16 cellular contexts compared by ENCODE assay signal in the genomic region with DNA sequence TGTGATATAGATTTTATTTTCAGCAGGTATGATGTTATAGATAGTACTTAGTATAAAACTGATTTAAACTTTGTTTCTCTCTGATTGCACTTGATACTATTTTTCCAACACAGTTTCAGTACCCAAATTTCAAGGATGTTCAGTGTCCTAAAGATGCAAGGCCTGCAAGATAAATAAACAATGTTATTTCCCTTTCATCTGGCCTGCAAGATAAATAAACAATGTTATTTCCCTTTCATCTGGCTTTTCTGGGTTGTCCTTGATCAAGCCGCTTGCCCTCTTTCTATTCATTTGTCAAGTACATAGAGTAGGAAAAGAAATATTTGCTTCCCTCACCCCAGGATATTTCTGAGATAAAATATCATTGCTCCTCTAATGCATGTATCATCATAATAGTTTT.
DNase-seq lines count a peak whose midpoint lies in the region; ATAC-seq, FAIRE-seq and TF ChIP-seq lines count a peak whose summit lies in the region.
"Had no signal": no experiment of that assay in that cellular context is flagged by ENCODE, and none has a peak within 500 bp of the region (broad histone marks: within the 10 kb centered on the region; RNA-seq: fewer than 3 reads in every experiment).

No MANE protein-coding gene starts in this region.

- CTCF ChIA-PET in WTC11 (lab: Charles Lee): no interaction called here

- POLR2A ChIA-PET in WTC11 (lab: Charles Lee): no interaction called here

- peak; percentile 41 for FAIRE-seq in H54 (lab: Jason Lieb, UNC)
- FAIRE-seq: A204.1, GM12878, GM18507, K562 had no signal

- ATAC-seq in WTC11 (no peak), GM18867 (IDR thresholded peaks at IDR 0.05; ENCODE audit: unreplicated experiment) (no peak)
- ATAC-seq: GM12878, K562 had no signal

- peaks cover 28% of the 10 kb centered on the region for H3K4me1 Mint-ChIP-seq in WTC11
- H3K4me1 Mint-ChIP-seq: B cell had no signal

- no peak for TF ChIP-seq POLR2A in H54 (IDR thresholded peaks at IDR 0.05; ENCODE audit: low read depth, low read length)

- no peak for TF ChIP-seq CTCF in WTC11 (IDR thresholded peaks at IDR 0.05)

- no peaks in the 10 kb centered on the region for H3K9me3 Mint-ChIP-seq in WTC11
- H3K9me3 Mint-ChIP-seq: CD4-positive, alpha-beta T cell had no signal

- H3K36me3 Mint-ChIP-seq in WTC11: no peaks in the 10 kb centered on the region

- DNase-seq in NCI-H510A treated with DMSO at 0.1 percent for 48 hours (lab: John Stamatoyannopoulos, UW) (peak; percentile 34), NCI-H510A (lab: John Stamatoyannopoulos, UW) (no peak), H54 (ENCODE audit: insufficient read length, low spot score) (no peak), WTC11 (ENCODE audit: low spot score) (no peak), NCI-H2196 (lab: John Stamatoyannopoulos, UW; ENCODE audit: unreplicated experiment) (no peak), activated gamma-delta T cell treated with Interleukin-2 at 50 U/mL for 16 hours (no peak)
- DNase-seq: C1 segment of cervical spinal cord; CD4-positive, alpha-beta T cell; GOT3; HFFc6 had no signal

- H3K27ac Mint-ChIP-seq in WTC11: no peak overlapping the region
- H3K27ac Mint-ChIP-seq: B cell; CD4-positive, alpha-beta T cell; HFFc6 had no signal

- H3K27me3 Mint-ChIP-seq in WTC11 (ENCODE audit: low read depth): peaks cover 11% of the 10 kb centered on the region

- peak overlapping the region; percentile 36; the same call in 1 of the 2 replicates for H3K4me3 Mint-ChIP-seq in WTC11
- H3K4me3 Mint-ChIP-seq: B cell; CD4-positive, alpha-beta T cell; HFFc6 had no signal

TF ChIP-seq in WTC11, 78 proteins besides CTCF, POLR2A, EP300 and RAD21:
- TF ChIP-seq ATF6 (CRISPR knock-in tag; IDR thresholded peaks at IDR 0.05): no peak
- no peak for TF ChIP-seq NR2C2 (CRISPR knock-in tag; IDR thresholded peaks at IDR 0.05)
- no peak for TF ChIP-seq OVOL2 (CRISPR knock-in tag; IDR thresholded peaks at IDR 0.05; ENCODE audit: borderline replicate concordance)
- TF ChIP-seq ZNF423 (CRISPR knock-in tag; IDR thresholded peaks at IDR 0.05): no peak
- TF ChIP-seq, protein P1, sequence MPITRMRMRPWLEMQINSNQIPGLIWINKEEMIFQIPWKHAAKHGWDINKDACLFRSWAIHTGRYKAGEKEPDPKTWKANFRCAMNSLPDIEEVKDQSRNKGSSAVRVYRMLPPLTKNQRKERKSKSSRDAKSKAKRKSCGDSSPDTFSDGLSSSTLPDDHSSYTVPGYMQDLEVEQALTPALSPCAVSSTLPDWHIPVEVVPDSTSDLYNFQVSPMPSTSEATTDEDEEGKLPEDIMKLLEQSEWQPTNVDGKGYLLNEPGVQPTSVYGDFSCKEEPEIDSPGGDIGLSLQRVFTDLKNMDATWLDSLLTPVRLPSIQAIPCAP (CRISPR knock-in tag; IDR thresholded peaks at IDR 0.05): no peak
- no peak for TF ChIP-seq ZNF416 (CRISPR knock-in tag; IDR thresholded peaks at IDR 0.05)
- TF ChIP-seq SP1 (CRISPR knock-in tag; conservative IDR thresholded peaks at IDR 0.05): no peak
- TF ChIP-seq PRRX2 (CRISPR knock-in tag; IDR thresholded peaks at IDR 0.05): no peak
- TF ChIP-seq ZNF138 (CRISPR knock-in tag; conservative IDR thresholded peaks at IDR 0.05): no peak
- TF ChIP-seq, protein P2, sequence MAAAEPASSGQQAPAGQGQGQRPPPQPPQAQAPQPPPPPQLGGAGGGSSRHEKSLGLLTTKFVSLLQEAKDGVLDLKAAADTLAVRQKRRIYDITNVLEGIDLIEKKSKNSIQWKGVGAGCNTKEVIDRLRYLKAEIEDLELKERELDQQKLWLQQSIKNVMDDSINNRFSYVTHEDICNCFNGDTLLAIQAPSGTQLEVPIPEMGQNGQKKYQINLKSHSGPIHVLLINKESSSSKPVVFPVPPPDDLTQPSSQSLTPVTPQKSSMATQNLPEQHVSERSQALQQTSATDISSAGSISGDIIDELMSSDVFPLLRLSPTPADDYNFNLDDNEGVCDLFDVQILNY (CRISPR knock-in tag; IDR thresholded peaks at IDR 0.05): no peak
- TF ChIP-seq E2F4 (CRISPR knock-in tag; IDR thresholded peaks at IDR 0.05; ENCODE audit: borderline replicate concordance, low read depth): no peak
TF ChIP-seq in WTC11: peak in this region for 0.
